Comparison of ENCODE assay signal across 1 cellular context in genomic region chr16:86554599-86554916, GRCh38.
TF ChIP-seq lines count a peak whose summit lies in the region.

No MANE protein-coding gene starts in this region.

TF ChIP-seq in IMR-90, 13 proteins besides CTCF, POLR2A, EP300 and RAD21 (continued from another document):
- TF ChIP-seq ELK1 (IDR thresholded peaks at IDR 0.05; ENCODE audit: borderline replicate concordance, low read depth, low read length) (no peak), NFE2L2 (IDR thresholded peaks at IDR 0.05; ENCODE audit: low read depth, low read length) (no peak), RCOR1 (IDR thresholded peaks at IDR 0.05; ENCODE audit: insufficient replicate concordance, low read length) (no peak), USF2 (IDR thresholded peaks at IDR 0.05; ENCODE audit: low read depth, low read length) (no peak), MAFK (IDR thresholded peaks at IDR 0.05; ENCODE audit: low read depth, low read length) (no peak), CEBPB (IDR thresholded peaks at IDR 0.05; ENCODE audit: low read depth, low read length) (no peak)
TF ChIP-seq in IMR-90: peak in this region for 0.
